Comparison of ENCODE assay signal across 19 cellular contexts in genomic region chr14:57380935-57381334, GRCh38.
"Had no signal": no experiment of that assay in that cellular context is flagged by ENCODE, and none has a peak within 500 bp of the region (broad histone marks: within the 10 kb centered on the region; RNA-seq: fewer than 3 reads in every experiment).

No MANE protein-coding gene starts in this region.

- H3K36me3 ChIP-seq: gastrocnemius medialis, heart right ventricle, lower lobe of right lung had no signal

- H3K27ac ChIP-seq: body of pancreas, gastrocnemius medialis, heart right ventricle, lower lobe of right lung had no signal

- DNase-seq: activated B cell treated with CpG ODN at 0.5 μM for 24 hours; activated CD4-positive, alpha-beta T cell treated with anti-CD3 and anti-CD28 coated beads, Interleukin-2, amount 10 ng/mL, durations not matched to agents 24 days and 14 days; activated CD8-positive, alpha-beta memory T cell treated with anti-CD3 and anti-CD28 coated beads, Interleukin-2, amount 50 U/mL, for 48 hours; activated gamma-delta T cell; activated naive CD8-positive, alpha-beta T cell treated with anti-CD3 and anti-CD28 coated beads for 36 hours; activated T-cell treated with anti-CD3 and anti-CD28 coated beads, Interleukin-2, amount 50 U/mL, for 72 hours; amygdala; body of pancreas; cortex of kidney; effector CD8-positive, alpha-beta T cell; gastrocnemius medialis; heart right ventricle; left colon; lower lobe of right lung; midbrain; posterior cingulate gyrus; retina; T-helper 17 cell had no signal

- H3K9me3 ChIP-seq: body of pancreas, gastrocnemius medialis, heart right ventricle, lower lobe of right lung had no signal

- ATAC-seq: activated T-cell treated with anti-CD3 and anti-CD28 coated beads, Interleukin-2, amount 50 U/mL, for 72 hours; body of pancreas; gastrocnemius medialis; heart right ventricle; left colon; lower lobe of right lung; stimulated activated memory B cell treated with anti-CD40 and anti-IgM and Interleukin-4, amounts not matched to agents 10 μg/mL and 1 μg/mL and 100 μg/mL, for 72 hours; T-helper 17 cell had no signal

- H3K4me3 ChIP-seq: body of pancreas, gastrocnemius medialis, heart right ventricle, lower lobe of right lung had no signal

- H3K4me1 ChIP-seq: body of pancreas, gastrocnemius medialis, lower lobe of right lung had no signal

- H3K27me3 ChIP-seq: body of pancreas, gastrocnemius medialis, heart right ventricle had no signal
